Comparison of ENCODE assay signal across 16 cellular contexts in the genomic region with DNA sequence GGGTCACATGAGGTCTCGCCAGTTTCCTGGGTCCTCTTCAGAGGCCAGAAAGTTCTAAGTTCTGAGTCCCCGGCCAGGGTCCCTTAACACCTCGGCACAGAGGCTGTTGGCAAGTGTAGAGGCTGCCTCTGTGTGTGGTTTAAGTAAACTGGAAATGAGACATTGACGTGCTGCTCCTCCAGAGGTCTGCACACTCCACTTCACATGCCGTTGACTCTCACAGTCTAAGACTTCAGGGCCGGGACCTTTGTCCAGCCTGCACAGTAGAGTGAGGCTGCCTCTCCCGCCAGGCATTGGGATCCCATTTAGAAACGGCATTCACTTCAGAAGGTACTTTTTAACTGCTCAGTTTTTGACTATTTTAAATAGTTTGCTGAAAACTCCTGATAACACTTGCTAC.
"Had no signal": no experiment of that assay in that cellular context is flagged by ENCODE, and none has a peak within 500 bp of the region (broad histone marks: within the 10 kb centered on the region; RNA-seq: fewer than 3 reads in every experiment).

No MANE protein-coding gene starts in this region.

- H3K9me3 Mint-ChIP-seq: activated CD4-positive, alpha-beta memory T cell treated with anti-CD3 and anti-CD28 coated beads for 36 hours; endodermal cell; naive thymus-derived CD8-positive, alpha-beta T cell; WTC11 had no signal

- H3K4me1 Mint-ChIP-seq: endodermal cell, WTC11 had no signal

- H3K9me3 ChIP-seq: thoracic aorta had no signal

- H3K27ac ChIP-seq: epithelial cell of prostate, foreskin keratinocyte, thoracic aorta had no signal

- H3K27me3 ChIP-seq: foreskin keratinocyte had no signal

- H3K4me1 ChIP-seq: foreskin keratinocyte had no signal

- H3K4me3 Mint-ChIP-seq: activated CD4-positive, alpha-beta memory T cell treated with anti-CD3 and anti-CD28 coated beads for 36 hours; activated naive CD8-positive, alpha-beta T cell; endodermal cell; naive thymus-derived CD8-positive, alpha-beta T cell; stimulated activated naive B cell treated with anti-CD40 and anti-IgM and Interleukin-4, amounts not matched to agents 10 μg/mL and 1 μg/mL and 100 μg/mL, for 72 hours; WTC11 had no signal

- ATAC-seq: foreskin keratinocyte; naive thymus-derived CD8-positive, alpha-beta T cell; stimulated activated naive B cell treated with anti-CD40 and anti-IgM and Interleukin-4, amounts not matched to agents 10 μg/mL and 1 μg/mL and 100 μg/mL, for 72 hours; WTC11 had no signal

- H3K4me3 ChIP-seq: thoracic aorta had no signal

- H3K27ac Mint-ChIP-seq: activated CD4-positive, alpha-beta memory T cell treated with anti-CD3 and anti-CD28 coated beads for 36 hours; activated naive CD8-positive, alpha-beta T cell; stimulated activated naive B cell treated with anti-CD40 and anti-IgM and Interleukin-4, amounts not matched to agents 10 μg/mL and 1 μg/mL and 100 μg/mL, for 72 hours; WTC11 had no signal

- DNase-seq: activated CD4-positive, alpha-beta memory T cell treated with anti-CD3 and anti-CD28 coated beads for 36 hours; activated CD4-positive, alpha-beta T cell treated with anti-CD3 and anti-CD28 coated beads for 4 hours; activated T-cell treated with anti-CD3 and anti-CD28 coated beads for 4 hours; amniotic stem cell; endodermal cell; foreskin keratinocyte; glutamatergic neuron; hippocampal formation; mesendoderm; retina; stimulated activated naive B cell treated with anti-CD40 and anti-IgM and Interleukin-4, amounts not matched to agents 10 μg/mL and 1 μg/mL and 100 μg/mL, for 72 hours had no signal

- H3K27me3 Mint-ChIP-seq: activated CD4-positive, alpha-beta memory T cell treated with anti-CD3 and anti-CD28 coated beads for 36 hours; activated naive CD8-positive, alpha-beta T cell; naive thymus-derived CD8-positive, alpha-beta T cell; stimulated activated naive B cell treated with anti-CD40 and anti-IgM and Interleukin-4, amounts not matched to agents 10 μg/mL and 1 μg/mL and 100 μg/mL, for 72 hours had no signal
